In the genomic region with DNA sequence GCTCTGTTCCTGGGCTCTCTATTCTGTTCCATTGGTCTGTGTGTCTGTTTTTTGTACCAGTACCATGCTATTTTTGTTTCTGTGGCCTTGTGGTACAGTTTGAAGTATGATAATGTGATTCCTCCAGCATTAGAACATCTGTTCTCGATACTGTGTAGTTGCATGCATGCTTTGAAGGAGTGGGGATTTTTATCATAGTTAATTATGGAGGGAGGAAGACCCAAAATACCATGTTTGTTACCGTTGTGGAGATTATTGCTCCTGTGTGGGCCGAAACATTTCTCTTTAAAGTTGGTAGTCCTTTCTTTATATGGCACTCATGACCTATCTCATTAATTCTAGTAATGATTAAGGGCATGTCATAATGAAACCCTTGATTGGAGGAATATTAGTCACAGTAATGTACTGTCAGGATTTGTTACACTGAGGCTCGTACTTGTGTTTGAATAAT, we compare ENCODE assay signal across 10 cellular contexts.
DNase-seq lines count a peak whose midpoint lies in the region; ATAC-seq and TF ChIP-seq lines count a peak whose summit lies in the region.
"Had no signal": no experiment of that assay in that cellular context is flagged by ENCODE, and none has a peak within 500 bp of the region (broad histone marks: within the 10 kb centered on the region; RNA-seq: fewer than 3 reads in every experiment).

No MANE protein-coding gene starts in this region.

- no peaks in the 10 kb centered on the region for H3K9me3 ChIP-seq in smooth muscle cell (replicated peaks; ENCODE audit: low read depth)
- H3K9me3 ChIP-seq: SJSA1 had no signal

- peaks cover 6% of the 10 kb centered on the region for H3K9me3 Mint-ChIP-seq in activated T-cell treated with anti-CD3 and anti-CD28 coated beads, Interleukin-2, amount 50 U/mL, for 24 hours

- no peaks in the 10 kb centered on the region for H3K4me1 ChIP-seq in smooth muscle cell (ENCODE audit: low read depth)

- H3K36me3 ChIP-seq in smooth muscle cell (ENCODE audit: low read depth), result peaks cover 4% of the 10 kb centered on the region
- H3K36me3 ChIP-seq: SJSA1 had no signal

- H3F3A ChIP-seq in smooth muscle cell (ENCODE audit: low read depth), result no peaks in the 10 kb centered on the region

- no peaks in the 10 kb centered on the region for H3K27me3 Mint-ChIP-seq in activated T-cell treated with anti-CD3 and anti-CD28 coated beads, Interleukin-2, amount 50 U/mL, for 24 hours

- H2AFZ ChIP-seq in smooth muscle cell (ENCODE audit: low read depth), result no peak overlapping the region

- WGBS in smooth muscle cell (ENCODE audit: low lambda C conversion rate), result 56% methylated on average over 4 of the region's 4 CpGs

- H3K4me3 ChIP-seq in smooth muscle cell, result no peak overlapping the region
- H3K4me3 ChIP-seq in coronary artery, result no peak overlapping the region
- H3K4me3 ChIP-seq: SJSA1 had no signal

- peak overlapping the region; percentile 30 for H3K4me2 ChIP-seq in smooth muscle cell

- peak; percentile 85 for ATAC-seq in HG02678 (IDR thresholded peaks at IDR 0.05; ENCODE audit: unreplicated experiment)

- H3K27ac Mint-ChIP-seq in activated T-cell treated with anti-CD3 and anti-CD28 coated beads, Interleukin-2, amount 50 U/mL, for 24 hours, result peak overlapping the region; percentile 77

- H3K4me1 Mint-ChIP-seq in activated T-cell treated with anti-CD3 and anti-CD28 coated beads, Interleukin-2, amount 50 U/mL, for 24 hours (ENCODE audit: low read depth), result peaks cover 20% of the 10 kb centered on the region

- H3K36me3 Mint-ChIP-seq in activated T-cell treated with anti-CD3 and anti-CD28 coated beads, Interleukin-2, amount 50 U/mL, for 24 hours (ENCODE audit: low read depth), result peaks cover 65% of the 10 kb centered on the region

- TF ChIP-seq CTCF in smooth muscle cell (IDR thresholded peaks at IDR 0.05; ENCODE audit: borderline replicate concordance, insufficient read depth, poor library complexity, severe bottlenecking), result no peak
- no peak for TF ChIP-seq CTCF in coronary artery (IDR thresholded peaks at IDR 0.05)

- H4K20me1 ChIP-seq in smooth muscle cell (ENCODE audit: low read depth), result no peaks in the 10 kb centered on the region

- no peak overlapping the region for H3K9ac ChIP-seq in smooth muscle cell (ENCODE audit: low read depth)

- H3K27me3 ChIP-seq in smooth muscle cell (ENCODE audit: low read depth), result no peaks in the 10 kb centered on the region
- H3K27me3 ChIP-seq: SJSA1 had no signal

- peak overlapping the region; percentile 66 for H3K27ac ChIP-seq in smooth muscle cell (ENCODE audit: low read depth)
- H3K27ac ChIP-seq in coronary artery, result peak overlapping the region in 1 of 2 donors; percentile 64
- H3K27ac ChIP-seq: SJSA1 had no signal

- no peak overlapping the region for H3K4me3 Mint-ChIP-seq in activated T-cell treated with anti-CD3 and anti-CD28 coated beads, Interleukin-2, amount 50 U/mL, for 24 hours

- no peak for DNase-seq in activated T-cell treated with anti-CD3 and anti-CD28 coated beads, Interleukin-2, amount 50 U/mL, for 24 hours
- no peak for DNase-seq in activated T-cell treated with anti-CD3 and anti-CD28 coated beads, Interleukin-2, amount 50 U/mL, for 1 hour
- DNase-seq in NCI-H524 treated with DMSO at 0.1 percent for 48 hours (lab: John Stamatoyannopoulos, UW) (peak; percentile 37), smooth muscle cell (lab: John Stamatoyannopoulos, UW; ENCODE audit: unreplicated experiment) (no peak), globus pallidus (ENCODE audit: low spot score) (no peak), iPS-NIHi7 (ENCODE audit: extremely low spot score) (no peak), coronary artery (ENCODE audit: low spot score) (no peak)
- DNase-seq: ACHN had no signal

- H3K79me2 ChIP-seq in smooth muscle cell (ENCODE audit: low read depth), result no peaks in the 10 kb centered on the region
